In the genomic region with DNA sequence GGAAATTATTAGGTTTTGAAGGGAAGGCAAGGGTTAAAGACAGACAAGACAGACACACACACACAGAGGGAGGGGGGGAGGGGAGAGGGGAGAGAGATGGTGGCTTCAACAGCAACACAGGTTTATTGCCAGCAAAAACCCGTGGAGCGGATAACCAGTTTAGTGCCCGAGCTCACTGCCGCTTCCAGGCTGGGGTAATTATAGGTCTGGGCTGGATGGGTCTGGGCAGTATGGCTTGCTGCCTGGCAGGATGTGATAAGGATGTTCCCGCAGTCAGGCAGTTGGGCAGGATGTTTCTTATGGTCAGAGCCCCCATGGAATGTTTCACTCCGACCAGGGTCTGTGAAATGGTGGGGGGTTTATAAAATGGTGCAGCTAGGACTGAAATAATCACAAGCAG, we compare ENCODE assay signal across 1 cellular context.
TF ChIP-seq lines count a peak whose summit lies in the region.

No MANE protein-coding gene starts in this region.

TF ChIP-seq in HEK293, 187 proteins besides CTCF, POLR2A, EP300 and RAD21 (continued from another document):
- TF ChIP-seq, protein P1, sequence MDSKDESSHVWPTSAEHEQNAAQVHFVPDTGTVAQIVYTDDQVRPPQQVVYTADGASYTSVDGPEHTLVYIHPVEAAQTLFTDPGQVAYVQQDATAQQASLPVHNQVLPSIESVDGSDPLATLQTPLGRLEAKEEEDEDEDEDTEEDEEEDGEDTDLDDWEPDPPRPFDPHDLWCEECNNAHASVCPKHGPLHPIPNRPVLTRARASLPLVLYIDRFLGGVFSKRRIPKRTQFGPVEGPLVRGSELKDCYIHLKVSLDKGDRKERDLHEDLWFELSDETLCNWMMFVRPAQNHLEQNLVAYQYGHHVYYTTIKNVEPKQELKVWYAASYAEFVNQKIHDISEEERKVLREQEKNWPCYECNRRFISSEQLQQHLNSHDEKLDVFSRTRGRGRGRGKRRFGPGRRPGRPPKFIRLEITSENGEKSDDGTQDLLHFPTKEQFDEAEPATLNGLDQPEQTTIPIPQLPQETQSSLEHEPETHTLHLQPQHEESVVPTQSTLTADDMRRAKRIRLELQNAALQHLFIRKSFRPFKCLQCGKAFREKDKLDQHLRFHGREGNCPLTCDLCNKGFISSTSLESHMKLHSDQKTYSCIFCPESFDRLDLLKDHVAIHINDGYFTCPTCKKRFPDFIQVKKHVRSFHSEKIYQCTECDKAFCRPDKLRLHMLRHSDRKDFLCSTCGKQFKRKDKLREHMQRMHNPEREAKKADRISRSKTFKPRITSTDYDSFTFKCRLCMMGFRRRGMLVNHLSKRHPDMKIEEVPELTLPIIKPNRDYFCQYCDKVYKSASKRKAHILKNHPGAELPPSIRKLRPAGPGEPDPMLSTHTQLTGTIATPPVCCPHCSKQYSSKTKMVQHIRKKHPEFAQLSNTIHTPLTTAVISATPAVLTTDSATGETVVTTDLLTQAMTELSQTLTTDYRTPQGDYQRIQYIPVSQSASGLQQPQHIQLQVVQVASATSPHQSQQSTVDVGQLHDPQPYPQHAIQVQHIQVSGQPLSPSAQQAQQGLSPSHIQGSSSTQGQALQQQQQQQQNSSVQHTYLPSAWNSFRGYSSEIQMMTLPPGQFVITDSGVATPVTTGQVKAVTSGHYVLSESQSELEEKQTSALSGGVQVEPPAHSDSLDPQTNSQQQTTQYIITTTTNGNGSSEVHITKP (tag by site-specific recombination; IDR thresholded peaks at IDR 0.05) = 0 out of 2 replicates have a peak, but pooled peaks have one; percentile 37
- TF ChIP-seq ZNF521 (tag by site-specific recombination; IDR thresholded peaks at IDR 0.05) = no peak
- TF ChIP-seq, protein P2, sequence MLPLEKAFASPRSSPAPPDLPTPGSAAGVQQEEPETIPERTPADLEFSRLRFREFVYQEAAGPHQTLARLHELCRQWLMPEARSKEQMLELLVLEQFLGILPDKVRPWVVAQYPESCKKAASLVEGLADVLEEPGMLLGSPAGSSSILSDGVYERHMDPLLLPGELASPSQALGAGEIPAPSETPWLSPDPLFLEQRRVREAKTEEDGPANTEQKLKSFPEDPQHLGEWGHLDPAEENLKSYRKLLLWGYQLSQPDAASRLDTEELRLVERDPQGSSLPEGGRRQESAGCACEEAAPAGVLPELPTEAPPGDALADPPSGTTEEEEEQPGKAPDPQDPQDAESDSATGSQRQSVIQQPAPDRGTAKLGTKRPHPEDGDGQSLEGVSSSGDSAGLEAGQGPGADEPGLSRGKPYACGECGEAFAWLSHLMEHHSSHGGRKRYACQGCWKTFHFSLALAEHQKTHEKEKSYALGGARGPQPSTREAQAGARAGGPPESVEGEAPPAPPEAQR (tag by site-specific recombination; IDR thresholded peaks at IDR 0.05) = no peak
- no peak for TF ChIP-seq GLIS1 (tag by site-specific recombination; IDR thresholded peaks at IDR 0.05)
- no peak for TF ChIP-seq ZNF585B (tag by site-specific recombination; IDR thresholded peaks at IDR 0.05)
- no peak for TF ChIP-seq ZBTB20 (tag by site-specific recombination; IDR thresholded peaks at IDR 0.05)
- TF ChIP-seq ZFHX2 (tag by site-specific recombination; conservative IDR thresholded peaks at IDR 0.05) = no peak
- no peak for TF ChIP-seq ZNF768 (tag by site-specific recombination; IDR thresholded peaks at IDR 0.05)
- TF ChIP-seq ZBTB21 (tag by site-specific recombination; IDR thresholded peaks at IDR 0.05) = no peak
- TF ChIP-seq ZNF548 (tag by site-specific recombination; IDR thresholded peaks at IDR 0.05) = no peak
- TF ChIP-seq, protein P3, sequence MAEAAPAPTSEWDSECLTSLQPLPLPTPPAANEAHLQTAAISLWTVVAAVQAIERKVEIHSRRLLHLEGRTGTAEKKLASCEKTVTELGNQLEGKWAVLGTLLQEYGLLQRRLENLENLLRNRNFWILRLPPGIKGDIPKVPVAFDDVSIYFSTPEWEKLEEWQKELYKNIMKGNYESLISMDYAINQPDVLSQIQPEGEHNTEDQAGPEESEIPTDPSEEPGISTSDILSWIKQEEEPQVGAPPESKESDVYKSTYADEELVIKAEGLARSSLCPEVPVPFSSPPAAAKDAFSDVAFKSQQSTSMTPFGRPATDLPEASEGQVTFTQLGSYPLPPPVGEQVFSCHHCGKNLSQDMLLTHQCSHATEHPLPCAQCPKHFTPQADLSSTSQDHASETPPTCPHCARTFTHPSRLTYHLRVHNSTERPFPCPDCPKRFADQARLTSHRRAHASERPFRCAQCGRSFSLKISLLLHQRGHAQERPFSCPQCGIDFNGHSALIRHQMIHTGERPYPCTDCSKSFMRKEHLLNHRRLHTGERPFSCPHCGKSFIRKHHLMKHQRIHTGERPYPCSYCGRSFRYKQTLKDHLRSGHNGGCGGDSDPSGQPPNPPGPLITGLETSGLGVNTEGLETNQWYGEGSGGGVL (tag by site-specific recombination; IDR thresholded peaks at IDR 0.05) = 0 out of 2 replicates have a peak, but pooled peaks have one; percentile 5
- no peak for TF ChIP-seq REPIN1 (tag by site-specific recombination; IDR thresholded peaks at IDR 0.05; ENCODE audit: low read depth)
- peak; percentile 58; the same call in 1 of the 2 replicates for TF ChIP-seq ZNF341 (tag by site-specific recombination; IDR thresholded peaks at IDR 0.05; ENCODE audit: low read depth)
- no peak for TF ChIP-seq ZNF837 (tag by site-specific recombination; IDR thresholded peaks at IDR 0.05)
- TF ChIP-seq, protein P4, sequence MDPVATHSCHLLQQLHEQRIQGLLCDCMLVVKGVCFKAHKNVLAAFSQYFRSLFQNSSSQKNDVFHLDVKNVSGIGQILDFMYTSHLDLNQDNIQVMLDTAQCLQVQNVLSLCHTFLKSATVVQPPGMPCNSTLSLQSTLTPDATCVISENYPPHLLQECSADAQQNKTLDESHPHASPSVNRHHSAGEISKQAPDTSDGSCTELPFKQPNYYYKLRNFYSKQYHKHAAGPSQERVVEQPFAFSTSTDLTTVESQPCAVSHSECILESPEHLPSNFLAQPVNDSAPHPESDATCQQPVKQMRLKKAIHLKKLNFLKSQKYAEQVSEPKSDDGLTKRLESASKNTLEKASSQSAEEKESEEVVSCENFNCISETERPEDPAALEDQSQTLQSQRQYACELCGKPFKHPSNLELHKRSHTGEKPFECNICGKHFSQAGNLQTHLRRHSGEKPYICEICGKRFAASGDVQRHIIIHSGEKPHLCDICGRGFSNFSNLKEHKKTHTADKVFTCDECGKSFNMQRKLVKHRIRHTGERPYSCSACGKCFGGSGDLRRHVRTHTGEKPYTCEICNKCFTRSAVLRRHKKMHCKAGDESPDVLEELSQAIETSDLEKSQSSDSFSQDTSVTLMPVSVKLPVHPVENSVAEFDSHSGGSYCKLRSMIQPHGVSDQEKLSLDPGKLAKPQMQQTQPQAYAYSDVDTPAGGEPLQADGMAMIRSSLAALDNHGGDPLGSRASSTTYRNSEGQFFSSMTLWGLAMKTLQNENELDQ (tag by site-specific recombination; IDR thresholded peaks at IDR 0.05; ENCODE audit: low read depth) = no peak
- peak; percentile 66 for TF ChIP-seq ZNF335 (tag by site-specific recombination; conservative IDR thresholded peaks at IDR 0.05)
- no peak for TF ChIP-seq ZXDB (tag by site-specific recombination; IDR thresholded peaks at IDR 0.05)
- TF ChIP-seq FEZF1 (tag by site-specific recombination; IDR thresholded peaks at IDR 0.05) = no peak
- no peak for TF ChIP-seq ZNF561 (tag by site-specific recombination; IDR thresholded peaks at IDR 0.05; ENCODE audit: borderline replicate concordance)
- no peak for TF ChIP-seq ZNF423 (tag by site-specific recombination; IDR thresholded peaks at IDR 0.05)
- TF ChIP-seq, protein P5, sequence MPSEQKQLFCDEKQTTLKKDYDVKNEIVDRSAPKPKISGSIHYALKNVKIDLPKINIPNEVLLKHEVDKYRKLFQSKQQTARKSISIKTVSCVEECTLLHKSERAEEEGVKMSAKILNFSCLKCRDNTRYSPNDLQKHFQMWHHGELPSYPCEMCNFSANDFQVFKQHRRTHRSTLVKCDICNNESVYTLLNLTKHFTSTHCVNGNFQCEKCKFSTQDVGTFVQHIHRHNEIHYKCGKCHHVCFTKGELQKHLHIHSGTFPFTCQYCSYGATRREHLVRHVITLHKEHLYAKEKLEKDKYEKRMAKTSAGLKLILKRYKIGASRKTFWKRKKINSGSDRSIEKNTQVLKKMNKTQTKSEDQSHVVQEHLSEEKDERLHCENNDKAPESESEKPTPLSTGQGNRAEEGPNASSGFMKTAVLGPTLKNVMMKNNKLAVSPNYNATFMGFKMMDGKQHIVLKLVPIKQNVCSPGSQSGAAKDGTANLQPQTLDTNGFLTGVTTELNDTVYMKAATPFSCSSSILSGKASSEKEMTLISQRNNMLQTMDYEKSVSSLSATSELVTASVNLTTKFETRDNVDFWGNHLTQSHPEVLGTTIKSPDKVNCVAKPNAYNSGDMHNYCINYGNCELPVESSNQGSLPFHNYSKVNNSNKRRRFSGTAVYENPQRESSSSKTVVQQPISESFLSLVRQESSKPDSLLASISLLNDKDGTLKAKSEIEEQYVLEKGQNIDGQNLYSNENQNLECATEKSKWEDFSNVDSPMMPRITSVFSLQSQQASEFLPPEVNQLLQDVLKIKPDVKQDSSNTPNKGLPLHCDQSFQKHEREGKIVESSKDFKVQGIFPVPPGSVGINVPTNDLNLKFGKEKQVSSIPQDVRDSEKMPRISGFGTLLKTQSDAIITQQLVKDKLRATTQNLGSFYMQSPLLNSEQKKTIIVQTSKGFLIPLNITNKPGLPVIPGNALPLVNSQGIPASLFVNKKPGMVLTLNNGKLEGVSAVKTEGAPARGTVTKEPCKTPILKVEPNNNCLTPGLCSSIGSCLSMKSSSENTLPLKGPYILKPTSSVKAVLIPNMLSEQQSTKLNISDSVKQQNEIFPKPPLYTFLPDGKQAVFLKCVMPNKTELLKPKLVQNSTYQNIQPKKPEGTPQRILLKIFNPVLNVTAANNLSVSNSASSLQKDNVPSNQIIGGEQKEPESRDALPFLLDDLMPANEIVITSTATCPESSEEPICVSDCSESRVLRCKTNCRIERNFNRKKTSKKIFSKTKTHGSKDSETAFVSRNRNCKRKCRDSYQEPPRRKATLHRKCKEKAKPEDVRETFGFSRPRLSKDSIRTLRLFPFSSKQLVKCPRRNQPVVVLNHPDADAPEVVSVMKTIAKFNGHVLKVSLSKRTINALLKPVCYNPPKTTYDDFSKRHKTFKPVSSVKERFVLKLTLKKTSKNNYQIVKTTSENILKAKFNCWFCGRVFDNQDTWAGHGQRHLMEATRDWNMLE (tag by site-specific recombination; conservative IDR thresholded peaks at IDR 0.05; ENCODE audit: low read depth) = no peak
TF ChIP-seq in HEK293: peak in this region for 5.
